In the genomic region with DNA sequence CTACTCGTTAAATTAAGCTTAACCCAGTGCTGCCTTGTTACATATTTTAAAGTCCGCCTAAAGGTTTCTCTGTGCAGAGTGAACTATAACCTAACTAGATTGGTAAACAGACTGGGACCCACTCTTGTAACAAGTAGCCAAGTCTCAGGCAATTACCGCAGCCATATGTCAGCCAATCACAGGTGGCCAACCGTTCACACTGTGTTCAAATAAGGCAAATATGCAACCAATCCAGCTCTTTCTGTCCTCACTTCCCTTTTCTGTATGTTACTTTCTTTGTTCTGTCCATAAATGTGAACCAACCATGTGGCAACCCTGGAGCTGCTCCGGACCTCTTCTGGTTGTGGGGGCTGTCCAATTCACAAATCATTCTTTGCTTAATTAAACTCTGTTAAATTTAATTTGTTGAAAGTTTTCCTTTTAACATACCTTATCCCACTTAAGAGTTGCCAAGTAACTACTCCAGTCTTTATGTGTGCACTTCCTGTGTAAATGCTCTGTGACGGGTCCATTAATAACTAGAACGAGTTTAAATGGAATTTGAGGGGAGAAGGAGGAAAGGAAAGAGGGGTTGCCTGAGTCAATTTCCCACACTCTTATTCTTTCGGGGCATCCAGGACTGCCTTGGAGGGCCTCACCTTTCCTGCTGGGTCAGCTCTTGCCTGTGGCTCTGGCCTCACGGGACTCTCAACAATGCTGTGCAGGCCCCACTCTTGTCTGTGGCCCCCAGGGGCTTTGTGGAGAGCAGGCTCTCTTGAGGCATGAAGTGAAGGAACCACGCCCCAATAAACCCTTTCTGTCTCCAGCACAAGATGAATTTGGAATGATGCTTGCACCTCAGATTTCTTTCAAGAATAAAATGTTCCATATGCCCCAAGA, we compare ENCODE assay signal across 9 cellular contexts. TPM values are rescaled to one million over a fixed set of nuclear protein-coding genes. Genes with fewer than 3 reads are reported as not detected.
DNase-seq lines count a peak whose midpoint lies in the region; ATAC-seq and TF ChIP-seq lines count a peak whose summit lies in the region.
"Had no signal": no experiment of that assay in that cellular context is flagged by ENCODE, and none has a peak within 500 bp of the region (broad histone marks: within the 10 kb centered on the region; RNA-seq: fewer than 3 reads in every experiment).

No MANE protein-coding gene starts in this region.

- WGBS in suprapubic skin, result 83% methylated on average over 10 of the region's 10 CpGs

- POLR2A ChIA-PET in activated CD4-positive, alpha-beta T cell treated with anti-CD3 and anti-CD28 coated beads, Interleukin-2, amount 10 ng/mL, durations not matched to agents 7 days and 5 days (lab: Charles Lee), result no interaction called here

- peak overlapping the region; percentile 66 to 93 (median 84) for H3K27ac Mint-ChIP-seq in naive B cell
- H3K27ac Mint-ChIP-seq in activated CD4-positive, alpha-beta T cell treated with anti-CD3 and anti-CD28 coated beads, Interleukin-2, amount 10 ng/mL, durations not matched to agents 7 days and 5 days, result no peak overlapping the region

- H3K27me3 ChIP-seq in effector memory CD4-positive, alpha-beta T cell (replicated peaks; ENCODE audit: control insufficient read depth, insufficient read depth, low read length, poor library complexity, severe bottlenecking), result no peaks in the 10 kb centered on the region
- no peaks in the 10 kb centered on the region for H3K27me3 ChIP-seq in suprapubic skin
- H3K27me3 ChIP-seq: stomach had no signal

- peaks cover 0 to 4% (median 0%) of the 10 kb centered on the region in 7 donors for H3K9me3 Mint-ChIP-seq in naive B cell
- no peaks in the 10 kb centered on the region for H3K9me3 Mint-ChIP-seq in activated CD4-positive, alpha-beta T cell treated with anti-CD3 and anti-CD28 coated beads, Interleukin-2, amount 10 ng/mL, durations not matched to agents 7 days and 5 days

- TF ChIP-seq EP300 in suprapubic skin (IDR thresholded peaks at IDR 0.05), result no peak

- no peaks in the 10 kb centered on the region for H3K27me3 Mint-ChIP-seq in naive B cell
- no peaks in the 10 kb centered on the region for H3K27me3 Mint-ChIP-seq in activated CD4-positive, alpha-beta T cell treated with anti-CD3 and anti-CD28 coated beads, Interleukin-2, amount 10 ng/mL, durations not matched to agents 7 days and 5 days

- H3K4me3 Mint-ChIP-seq in naive B cell, result peak overlapping the region in 7 of 8 donors; percentile 44 to 89 (median 76)
- H3K4me3 Mint-ChIP-seq in activated CD4-positive, alpha-beta T cell treated with anti-CD3 and anti-CD28 coated beads, Interleukin-2, amount 10 ng/mL, durations not matched to agents 7 days and 5 days, result no peak overlapping the region

- no peak for TF ChIP-seq CTCF in suprapubic skin (IDR thresholded peaks at IDR 0.05)

- H3K27ac ChIP-seq in effector memory CD4-positive, alpha-beta T cell (ENCODE audit: insufficient read depth, low read length, poor library complexity, severe bottlenecking), result no peak overlapping the region
- H3K27ac ChIP-seq in suprapubic skin, result no peak overlapping the region

- no peaks in the 10 kb centered on the region for H3K36me3 ChIP-seq in effector memory CD4-positive, alpha-beta T cell (ENCODE audit: control insufficient read depth, insufficient read depth, low read length)
- no peaks in the 10 kb centered on the region for H3K36me3 ChIP-seq in suprapubic skin
- H3K36me3 ChIP-seq: stomach had no signal

- H3K4me3 ChIP-seq in effector memory CD4-positive, alpha-beta T cell (ENCODE audit: insufficient read depth, low read depth, low read length, poor library complexity, severe bottlenecking), result no peak overlapping the region
- no peak overlapping the region for H3K4me3 ChIP-seq in suprapubic skin
- H3K4me3 ChIP-seq: stomach had no signal

- peaks cover 23 to 36% (median 35%) of the 10 kb centered on the region in 3 donors for H3K4me1 Mint-ChIP-seq in naive B cell
- H3K4me1 Mint-ChIP-seq in activated CD4-positive, alpha-beta T cell treated with anti-CD3 and anti-CD28 coated beads, Interleukin-2, amount 10 ng/mL, durations not matched to agents 7 days and 5 days, result peaks cover 18% of the 10 kb centered on the region

- H3K9me3 ChIP-seq in effector memory CD4-positive, alpha-beta T cell (ENCODE audit: control insufficient read depth, low read length), result no peaks in the 10 kb centered on the region
- no peaks in the 10 kb centered on the region for H3K9me3 ChIP-seq in suprapubic skin
- H3K9me3 ChIP-seq: stomach had no signal

- DNase-seq in NAMALWA (ENCODE audit: low spot score), result peak; percentile 40
- DNase-seq in naive B cell, result peak; percentile 42
- DNase-seq in 8988T, result no peak
- DNase-seq in effector memory CD4-positive, alpha-beta T cell, result no peak
- DNase-seq in activated CD4-positive, alpha-beta T cell treated with anti-CD3 and anti-CD28 coated beads, Interleukin-2, amount 10 ng/mL, durations not matched to agents 7 days and 5 days, result no peak
- DNase-seq in suprapubic skin (ENCODE audit: low spot score in 2 of 2), result no peak
- DNase-seq: stomach had no signal

- H3K4me1 ChIP-seq in effector memory CD4-positive, alpha-beta T cell (ENCODE audit: control insufficient read depth, insufficient read depth, low read length, poor library complexity, severe bottlenecking), result no peaks in the 10 kb centered on the region
- peaks cover 3% of the 10 kb centered on the region for H3K4me1 ChIP-seq in suprapubic skin

- H3K36me3 Mint-ChIP-seq in naive B cell, result no peaks in the 10 kb centered on the region
- H3K36me3 Mint-ChIP-seq in activated CD4-positive, alpha-beta T cell treated with anti-CD3 and anti-CD28 coated beads, Interleukin-2, amount 10 ng/mL, durations not matched to agents 7 days and 5 days (ENCODE audit: low read depth), result no peaks in the 10 kb centered on the region

- TF ChIP-seq POLR2A in suprapubic skin (IDR thresholded peaks at IDR 0.05), result no peak

- peak; percentile 87 for ATAC-seq in GM18861 (IDR thresholded peaks at IDR 0.05; ENCODE audit: unreplicated experiment)
- peak; percentile 72 for ATAC-seq in HG02623 (IDR thresholded peaks at IDR 0.05; ENCODE audit: unreplicated experiment)
- peak; percentile 86 to 88 for ATAC-seq in naive B cell (ENCODE audit: low read depth in 2 of 2)

- CTCF ChIA-PET in activated CD4-positive, alpha-beta T cell treated with anti-CD3 and anti-CD28 coated beads, Interleukin-2, amount 10 ng/mL, durations not matched to agents 7 days and 5 days (lab: Charles Lee), result interaction anchor here (0.6 to 0.9 kb wide), 2 partner anchors 13 to 1050 kb away, joined by 3 to 5 read pairs; no protein-coding TSS in a partner anchor

RNA-seq across cellular contexts. Expression of gene RPL37A, which starts 6.6 kb away (rescaled TPM):
- polyA plus RNA-seq in naive B cell (ENCODE audit: low read depth in 6 of 6), result 1,000 to 10,000 TPM; 1,779 to 4,557 (median 3,922) TPM
- 1,000 to 10,000 TPM; 2,088 to 2,348 TPM for total RNA-seq in activated CD4-positive, alpha-beta T cell treated with anti-CD3 and anti-CD28 coated beads, Interleukin-2, amount 10 ng/mL, durations not matched to agents 7 days and 5 days
- total RNA-seq in suprapubic skin, result 1,000 to 10,000 TPM in 3 of 4 donors, 100 to 1,000 TPM in 1; 892 to 2,420 (median 2,172) TPM

Comparison
In these comparisons a context has a peak if more than half of its experiments do, and no peak if none do; other contexts are left out.
1. DNase-seq: peak in NAMALWA (single experiment) and naive B cell (single experiment); none in 8988T (single experiment), effector memory CD4-positive, alpha-beta T cell (0 of 3), activated CD4-positive, alpha-beta T cell treated with anti-CD3 and anti-CD28 coated beads, Interleukin-2, amount 10 ng/mL, durations not matched to agents 7 days and 5 days (single experiment) and suprapubic skin (0 of 2).
2. Peak in every context shown above with its lines, with median percentiles within 50 percentile points of each other: ATAC-seq.